ENCODE assay signal across 1 cellular context in the genomic region with DNA sequence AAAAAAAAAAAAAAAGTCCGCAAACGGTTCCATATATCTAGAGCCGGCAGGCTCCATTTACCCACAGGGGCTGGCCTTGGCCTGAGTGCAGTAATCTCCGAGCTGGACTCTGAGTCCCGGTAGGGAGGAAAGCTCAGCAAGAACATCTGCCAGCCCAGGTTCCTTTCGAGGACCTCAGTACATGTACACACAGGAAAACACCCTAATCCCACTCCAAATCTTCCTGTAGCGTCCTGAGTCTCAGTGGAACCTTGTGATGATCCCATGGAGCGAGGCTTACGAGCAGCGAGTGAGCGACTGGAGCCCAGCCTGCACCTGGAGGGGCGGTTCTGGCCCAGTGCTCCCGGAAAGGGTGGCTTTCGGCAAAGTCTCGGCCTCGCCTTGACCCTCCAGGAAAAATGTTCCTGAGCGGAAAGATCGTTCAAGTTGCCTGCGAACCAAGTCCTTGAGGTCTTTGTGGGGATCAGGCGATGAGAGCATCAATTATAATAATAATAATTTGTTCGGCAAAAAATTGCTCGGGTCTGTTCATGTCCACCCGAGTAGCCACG.
A peak's percentile ranks its signal among the peaks of the same experiment; 100 is the strongest.
TF ChIP-seq lines count a peak whose summit lies in the region.

No MANE protein-coding gene starts in this region.

TF ChIP-seq in HEK293, 187 proteins besides CTCF, POLR2A, EP300 and RAD21 (continued from another document):
- TF ChIP-seq PRDM10 (tag by site-specific recombination; IDR thresholded peaks at IDR 0.05): no peak; the same call in 1 of the 2 replicates
- no peak for TF ChIP-seq ZNF596 (tag by site-specific recombination; IDR thresholded peaks at IDR 0.05)
- no peak for TF ChIP-seq ZSCAN4 (tag by site-specific recombination; IDR thresholded peaks at IDR 0.05)
- TF ChIP-seq ZNF2 (tag by site-specific recombination; IDR thresholded peaks at IDR 0.05): no peak
- no peak for TF ChIP-seq ZNF324 (tag by site-specific recombination; IDR thresholded peaks at IDR 0.05)
- no peak for TF ChIP-seq ZNF426 (tag by site-specific recombination; IDR thresholded peaks at IDR 0.05)
- TF ChIP-seq PRDM4 (tag by site-specific recombination; IDR thresholded peaks at IDR 0.05): no peak
- no peak for TF ChIP-seq ZFP3 (tag by site-specific recombination; IDR thresholded peaks at IDR 0.05; ENCODE audit: low read depth)
- TF ChIP-seq OSR2 (tag by site-specific recombination; IDR thresholded peaks at IDR 0.05): no peak
- no peak for TF ChIP-seq ZNF140 (tag by site-specific recombination; IDR thresholded peaks at IDR 0.05)
- TF ChIP-seq ZBTB20 (tag by site-specific recombination; IDR thresholded peaks at IDR 0.05): peak; percentile 40; the same call in 1 of the 2 replicates
- TF ChIP-seq ZSCAN30 (tag by site-specific recombination; IDR thresholded peaks at IDR 0.05): 0 out of 2 replicates have a peak, but pooled peaks have one; percentile 33
- TF ChIP-seq ZNF530 (tag by site-specific recombination; IDR thresholded peaks at IDR 0.05; ENCODE audit: low read depth): no peak
- no peak for TF ChIP-seq ZNF658 (tag by site-specific recombination; IDR thresholded peaks at IDR 0.05)
- no peak for TF ChIP-seq ZNF768 (tag by site-specific recombination; IDR thresholded peaks at IDR 0.05)
- no peak for TF ChIP-seq ZNF677 (tag by site-specific recombination; IDR thresholded peaks at IDR 0.05)
- TF ChIP-seq, protein P1, sequence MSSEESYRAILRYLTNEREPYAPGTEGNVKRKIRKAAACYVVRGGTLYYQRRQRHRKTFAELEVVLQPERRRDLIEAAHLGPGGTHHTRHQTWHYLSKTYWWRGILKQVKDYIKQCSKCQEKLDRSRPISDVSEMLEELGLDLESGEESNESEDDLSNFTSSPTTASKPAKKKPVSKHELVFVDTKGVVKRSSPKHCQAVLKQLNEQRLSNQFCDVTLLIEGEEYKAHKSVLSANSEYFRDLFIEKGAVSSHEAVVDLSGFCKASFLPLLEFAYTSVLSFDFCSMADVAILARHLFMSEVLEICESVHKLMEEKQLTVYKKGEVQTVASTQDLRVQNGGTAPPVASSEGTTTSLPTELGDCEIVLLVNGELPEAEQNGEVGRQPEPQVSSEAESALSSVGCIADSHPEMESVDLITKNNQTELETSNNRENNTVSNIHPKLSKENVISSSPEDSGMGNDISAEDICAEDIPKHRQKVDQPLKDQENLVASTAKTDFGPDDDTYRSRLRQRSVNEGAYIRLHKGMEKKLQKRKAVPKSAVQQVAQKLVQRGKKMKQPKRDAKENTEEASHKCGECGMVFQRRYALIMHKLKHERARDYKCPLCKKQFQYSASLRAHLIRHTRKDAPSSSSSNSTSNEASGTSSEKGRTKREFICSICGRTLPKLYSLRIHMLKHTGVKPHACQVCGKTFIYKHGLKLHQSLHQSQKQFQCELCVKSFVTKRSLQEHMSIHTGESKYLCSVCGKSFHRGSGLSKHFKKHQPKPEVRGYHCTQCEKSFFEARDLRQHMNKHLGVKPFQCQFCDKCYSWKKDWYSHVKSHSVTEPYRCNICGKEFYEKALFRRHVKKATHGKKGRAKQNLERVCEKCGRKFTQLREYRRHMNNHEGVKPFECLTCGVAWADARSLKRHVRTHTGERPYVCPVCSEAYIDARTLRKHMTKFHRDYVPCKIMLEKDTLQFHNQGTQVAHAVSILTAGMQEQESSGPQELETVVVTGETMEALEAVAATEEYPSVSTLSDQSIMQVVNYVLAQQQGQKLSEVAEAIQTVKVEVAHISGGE (tag by site-specific recombination; conservative IDR thresholded peaks at IDR 0.05; ENCODE audit: low read depth): peak; percentile 88
- no peak for TF ChIP-seq BCL11B (tag by site-specific recombination; IDR thresholded peaks at IDR 0.05; ENCODE audit: low read depth)
- TF ChIP-seq ZNF19 (tag by site-specific recombination; IDR thresholded peaks at IDR 0.05; ENCODE audit: low read depth): no peak
- no peak for TF ChIP-seq ZNF626 (tag by site-specific recombination; IDR thresholded peaks at IDR 0.05)
- TF ChIP-seq ZNF600 (tag by site-specific recombination; IDR thresholded peaks at IDR 0.05): peak; percentile 87
- TF ChIP-seq ZNF362 (tag by site-specific recombination; IDR thresholded peaks at IDR 0.05): peak; percentile 48
- TF ChIP-seq KLF9 (tag by site-specific recombination; IDR thresholded peaks at IDR 0.05; ENCODE audit: low read depth): no peak
- no peak for TF ChIP-seq ZSCAN18 (tag by site-specific recombination; IDR thresholded peaks at IDR 0.05)
- no peak for TF ChIP-seq ZNF510 (tag by site-specific recombination; IDR thresholded peaks at IDR 0.05; ENCODE audit: insufficient replicate concordance)
- no peak for TF ChIP-seq BCL6B (tag by site-specific recombination; IDR thresholded peaks at IDR 0.05)
- peak; percentile 89 for TF ChIP-seq ZBTB17 (tag by site-specific recombination; IDR thresholded peaks at IDR 0.05)
- TF ChIP-seq, protein P2, sequence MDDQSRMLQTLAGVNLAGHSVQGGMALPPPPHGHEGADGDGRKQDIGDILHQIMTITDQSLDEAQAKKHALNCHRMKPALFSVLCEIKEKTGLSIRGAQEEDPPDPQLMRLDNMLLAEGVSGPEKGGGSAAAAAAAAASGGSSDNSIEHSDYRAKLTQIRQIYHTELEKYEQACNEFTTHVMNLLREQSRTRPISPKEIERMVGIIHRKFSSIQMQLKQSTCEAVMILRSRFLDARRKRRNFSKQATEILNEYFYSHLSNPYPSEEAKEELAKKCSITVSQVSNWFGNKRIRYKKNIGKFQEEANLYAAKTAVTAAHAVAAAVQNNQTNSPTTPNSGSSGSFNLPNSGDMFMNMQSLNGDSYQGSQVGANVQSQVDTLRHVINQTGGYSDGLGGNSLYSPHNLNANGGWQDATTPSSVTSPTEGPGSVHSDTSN (CRISPR knock-in tag; IDR thresholded peaks at IDR 0.05): 0 out of 2 replicates have a peak, but pooled peaks have one; percentile 48
- TF ChIP-seq ZNF404 (tag by site-specific recombination; IDR thresholded peaks at IDR 0.05): no peak
- no peak for TF ChIP-seq GLI4 (tag by site-specific recombination; IDR thresholded peaks at IDR 0.05)
- no peak for TF ChIP-seq ZNF221 (tag by site-specific recombination; IDR thresholded peaks at IDR 0.05; ENCODE audit: borderline replicate concordance)
- peak; percentile 20; the same call in 1 of the 2 replicates for TF ChIP-seq ZNF76 (tag by site-specific recombination; IDR thresholded peaks at IDR 0.05; ENCODE audit: borderline replicate concordance, low read depth)
TF ChIP-seq in HEK293: peak in this region for 9.
